In genomic region chr14:23006544-23007419, GRCh38 we compare ENCODE assay signal across 1 cellular context.
TF ChIP-seq lines count a peak whose summit lies in the region.

No MANE protein-coding gene starts in this region.

TF ChIP-seq in HepG2, 621 proteins besides CTCF, POLR2A, EP300 and RAD21 (continued from another document and continues in another):
- TF ChIP-seq THRA (CRISPR knock-in tag; IDR thresholded peaks at IDR 0.05; ENCODE audit: borderline replicate concordance) (peak; percentile 94), ZNF18 (CRISPR knock-in tag; IDR thresholded peaks at IDR 0.05; ENCODE audit: insufficient replicate concordance) (peak; percentile 97), YY1 (IDR thresholded peaks at IDR 0.05; ENCODE audit: insufficient read depth, insufficient replicate concordance, low read depth, low read length) (peak; percentile 94), HOXA7 (CRISPR knock-in tag; IDR thresholded peaks at IDR 0.05) (peak; percentile 91; the same call in 1 of the 2 replicates), SNAPC2 (CRISPR knock-in tag; IDR thresholded peaks at IDR 0.05) (peak; percentile 98), TP53 (CRISPR knock-in tag; conservative IDR thresholded peaks at IDR 0.05) (peak; percentile 92; the same call in 1 of the 2 replicates), FOSL2 (CRISPR knock-in tag; IDR thresholded peaks at IDR 0.05) (peak; percentile 95), RNF219 (CRISPR knock-in tag; IDR thresholded peaks at IDR 0.05) (no peak), ZNF839 (CRISPR knock-in tag; IDR thresholded peaks at IDR 0.05; ENCODE audit: borderline replicate concordance) (peak; percentile 99), KMT2A (CRISPR knock-in tag; IDR thresholded peaks at IDR 0.05) (peak; percentile 99), CERS6 (CRISPR knock-in tag; IDR thresholded peaks at IDR 0.05) (peak; percentile 90), ZNF280D (CRISPR knock-in tag; IDR thresholded peaks at IDR 0.05) (peak; percentile 96; the same call in 1 of the 2 replicates), PAXIP1 (CRISPR knock-in tag; conservative IDR thresholded peaks at IDR 0.05) (peak; percentile 84), ZNF501 (CRISPR knock-in tag; IDR thresholded peaks at IDR 0.05) (peak; percentile 100), RORA (CRISPR knock-in tag; IDR thresholded peaks at IDR 0.05) (no peak), ZNF3 (CRISPR knock-in tag; IDR thresholded peaks at IDR 0.05) (peak; percentile 72; the same call in 1 of the 2 replicates), PBX2 (CRISPR knock-in tag; IDR thresholded peaks at IDR 0.05) (peak; percentile 100), ZNF674 (CRISPR knock-in tag; IDR thresholded peaks at IDR 0.05; ENCODE audit: low read depth) (peak; percentile 97; the same call in 1 of the 2 replicates), ZNF543 (CRISPR knock-in tag; IDR thresholded peaks at IDR 0.05) (peak; percentile 97; the same call in 1 of the 2 replicates), SUZ12 (IDR thresholded peaks at IDR 0.05; ENCODE audit: low read depth, low read length) (no peak), ATF3 (CRISPR knock-in tag; IDR thresholded peaks at IDR 0.05) (peak; percentile 90), SMYD3 (CRISPR knock-in tag; IDR thresholded peaks at IDR 0.05) (peak; percentile 99), PHF8 (CRISPR knock-in tag; IDR thresholded peaks at IDR 0.05) (peak; percentile 99), SAFB2 (CRISPR knock-in tag; IDR thresholded peaks at IDR 0.05; ENCODE audit: borderline replicate concordance, low read depth) (peak; percentile 99; the same call in 1 of the 2 replicates), MXD1 (CRISPR knock-in tag; IDR thresholded peaks at IDR 0.05) (peak; percentile 99), PREB (CRISPR knock-in tag; IDR thresholded peaks at IDR 0.05) (no peak; the same call in 1 of the 2 replicates), ZNF331 (CRISPR knock-in tag; IDR thresholded peaks at IDR 0.05) (peak; percentile 98), CCDC6 (CRISPR knock-in tag; IDR thresholded peaks at IDR 0.05) (peak; percentile 56; the same call in 1 of the 2 replicates), ZNF672 (CRISPR knock-in tag; IDR thresholded peaks at IDR 0.05) (peak; percentile 72; the same call in 1 of the 2 replicates), RXRB (CRISPR knock-in tag; IDR thresholded peaks at IDR 0.05; ENCODE audit: borderline replicate concordance) (peak; percentile 93), ISL2 (CRISPR knock-in tag; IDR thresholded peaks at IDR 0.05) (peak; percentile 93), ZNF687 (CRISPR knock-in tag; IDR thresholded peaks at IDR 0.05) (peak; percentile 100), ZNF589 (CRISPR knock-in tag; conservative IDR thresholded peaks at IDR 0.05) (peak; percentile 98), GLMP (CRISPR knock-in tag; IDR thresholded peaks at IDR 0.05; ENCODE audit: borderline replicate concordance) (peak; percentile 64; the same call in 1 of the 2 replicates), GFI1 (CRISPR knock-in tag; IDR thresholded peaks at IDR 0.05; ENCODE audit: borderline replicate concordance) (no peak; the same call in 1 of the 2 replicates)
